In genomic region chr14:90344285-90344684, GRCh38 we compare ENCODE assay signal across 1 cellular context.
TF ChIP-seq lines count a peak whose summit lies in the region.

No MANE protein-coding gene starts in this region.

TF ChIP-seq in SK-N-SH, 30 proteins besides CTCF, POLR2A, EP300 and RAD21 (continued from another document):
- TF ChIP-seq MXI1 (IDR thresholded peaks at IDR 0.05; ENCODE audit: low read depth, low read length) (no peak), RCOR1 (IDR thresholded peaks at IDR 0.05; ENCODE audit: low read length) (no peak), SIN3A (IDR thresholded peaks at IDR 0.05; ENCODE audit: borderline replicate concordance, low read depth, low read length) (no peak), FOSL2 (IDR thresholded peaks at IDR 0.05; ENCODE audit: borderline replicate concordance, low read depth) (no peak), SMC3 (IDR thresholded peaks at IDR 0.05; ENCODE audit: low read depth, low read length) (no peak), MEF2A (IDR thresholded peaks at IDR 0.05; ENCODE audit: borderline replicate concordance, low read depth) (no peak)
- TF ChIP-seq, protein P1, sequence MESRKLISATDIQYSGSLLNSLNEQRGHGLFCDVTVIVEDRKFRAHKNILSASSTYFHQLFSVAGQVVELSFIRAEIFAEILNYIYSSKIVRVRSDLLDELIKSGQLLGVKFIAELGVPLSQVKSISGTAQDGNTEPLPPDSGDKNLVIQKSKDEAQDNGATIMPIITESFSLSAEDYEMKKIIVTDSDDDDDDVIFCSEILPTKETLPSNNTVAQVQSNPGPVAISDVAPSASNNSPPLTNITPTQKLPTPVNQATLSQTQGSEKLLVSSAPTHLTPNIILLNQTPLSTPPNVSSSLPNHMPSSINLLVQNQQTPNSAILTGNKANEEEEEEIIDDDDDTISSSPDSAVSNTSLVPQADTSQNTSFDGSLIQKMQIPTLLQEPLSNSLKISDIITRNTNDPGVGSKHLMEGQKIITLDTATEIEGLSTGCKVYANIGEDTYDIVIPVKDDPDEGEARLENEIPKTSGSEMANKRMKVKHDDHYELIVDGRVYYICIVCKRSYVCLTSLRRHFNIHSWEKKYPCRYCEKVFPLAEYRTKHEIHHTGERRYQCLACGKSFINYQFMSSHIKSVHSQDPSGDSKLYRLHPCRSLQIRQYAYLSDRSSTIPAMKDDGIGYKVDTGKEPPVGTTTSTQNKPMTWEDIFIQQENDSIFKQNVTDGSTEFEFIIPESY (IDR thresholded peaks at IDR 0.05; ENCODE audit: borderline replicate concordance, low read depth) = no peak
TF ChIP-seq in SK-N-SH: peak in this region for 0.
